1 cellular context compared by ENCODE assay signal in the genomic region with DNA sequence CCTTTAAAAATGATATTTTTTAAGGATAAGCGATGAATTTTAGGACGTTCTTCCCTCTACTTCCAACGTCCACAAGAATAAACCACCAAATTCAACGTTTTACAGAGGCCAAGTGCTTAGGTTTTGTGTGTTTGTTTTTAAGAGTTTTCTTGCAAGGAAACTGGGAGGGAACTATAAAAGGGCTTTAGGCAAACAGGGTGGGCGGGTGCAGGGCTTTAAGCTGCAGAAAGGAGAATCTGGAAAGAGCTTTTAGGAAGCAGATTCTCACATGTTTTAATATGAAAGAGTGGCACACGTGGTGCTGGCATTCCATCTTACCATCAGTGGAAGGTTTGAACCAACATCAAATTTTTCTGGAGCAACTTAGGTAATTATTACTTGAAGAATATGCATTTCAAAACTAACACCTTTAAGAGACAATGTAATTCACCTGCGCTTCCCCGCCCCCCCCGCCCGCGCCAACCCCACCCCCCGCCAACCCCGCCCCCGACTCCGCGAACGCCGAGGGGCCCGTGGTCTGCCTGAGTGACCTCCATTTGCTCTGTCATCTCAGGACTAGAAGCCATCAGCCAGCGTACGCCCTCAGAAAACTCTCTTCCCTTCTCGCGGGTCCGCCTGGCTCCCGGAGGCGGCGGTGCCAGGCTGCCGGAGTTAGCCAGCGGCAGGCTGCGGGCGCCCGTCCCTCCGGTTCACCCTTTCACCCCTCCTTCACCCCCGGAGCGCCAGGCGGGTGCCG.
TF ChIP-seq lines count a peak whose summit lies in the region.

No MANE protein-coding gene starts in this region.

TF ChIP-seq in HepG2, 621 proteins besides CTCF, POLR2A, EP300 and RAD21 (continued from another document):
- TF ChIP-seq, protein P1, sequence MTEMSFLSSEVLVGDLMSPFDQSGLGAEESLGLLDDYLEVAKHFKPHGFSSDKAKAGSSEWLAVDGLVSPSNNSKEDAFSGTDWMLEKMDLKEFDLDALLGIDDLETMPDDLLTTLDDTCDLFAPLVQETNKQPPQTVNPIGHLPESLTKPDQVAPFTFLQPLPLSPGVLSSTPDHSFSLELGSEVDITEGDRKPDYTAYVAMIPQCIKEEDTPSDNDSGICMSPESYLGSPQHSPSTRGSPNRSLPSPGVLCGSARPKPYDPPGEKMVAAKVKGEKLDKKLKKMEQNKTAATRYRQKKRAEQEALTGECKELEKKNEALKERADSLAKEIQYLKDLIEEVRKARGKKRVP (CRISPR knock-in tag; IDR thresholded peaks at IDR 0.05): peak in 1 of 2 experiments; percentile 48; a peak in 1 of 4 replicates
- no peak for TF ChIP-seq TCF7L2 (IDR thresholded peaks at IDR 0.05; ENCODE audit: low read depth, low read length)
- TF ChIP-seq ZBTB38 (CRISPR knock-in tag; IDR thresholded peaks at IDR 0.05): no peak
- TF ChIP-seq HNRNPL (IDR thresholded peaks at IDR 0.05; ENCODE audit: low read depth, low read length): peak; percentile 84; the same call in 1 of the 2 replicates
- 0 out of 2 replicates have a peak, but pooled peaks have one; percentile 7 for TF ChIP-seq MYC (CRISPR knock-in tag; IDR thresholded peaks at IDR 0.05; ENCODE audit: borderline replicate concordance)
- TF ChIP-seq, protein P2, sequence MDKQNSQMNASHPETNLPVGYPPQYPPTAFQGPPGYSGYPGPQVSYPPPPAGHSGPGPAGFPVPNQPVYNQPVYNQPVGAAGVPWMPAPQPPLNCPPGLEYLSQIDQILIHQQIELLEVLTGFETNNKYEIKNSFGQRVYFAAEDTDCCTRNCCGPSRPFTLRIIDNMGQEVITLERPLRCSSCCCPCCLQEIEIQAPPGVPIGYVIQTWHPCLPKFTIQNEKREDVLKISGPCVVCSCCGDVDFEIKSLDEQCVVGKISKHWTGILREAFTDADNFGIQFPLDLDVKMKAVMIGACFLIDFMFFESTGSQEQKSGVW (CRISPR knock-in tag; IDR thresholded peaks at IDR 0.05; ENCODE audit: borderline replicate concordance): 0 out of 2 replicates have a peak, but pooled peaks have one; percentile 57
- TF ChIP-seq NR2C2 (CRISPR knock-in tag; IDR thresholded peaks at IDR 0.05; ENCODE audit: borderline replicate concordance): 0 out of 2 replicates have a peak, but pooled peaks have one; percentile 10
- TF ChIP-seq, protein P3, sequence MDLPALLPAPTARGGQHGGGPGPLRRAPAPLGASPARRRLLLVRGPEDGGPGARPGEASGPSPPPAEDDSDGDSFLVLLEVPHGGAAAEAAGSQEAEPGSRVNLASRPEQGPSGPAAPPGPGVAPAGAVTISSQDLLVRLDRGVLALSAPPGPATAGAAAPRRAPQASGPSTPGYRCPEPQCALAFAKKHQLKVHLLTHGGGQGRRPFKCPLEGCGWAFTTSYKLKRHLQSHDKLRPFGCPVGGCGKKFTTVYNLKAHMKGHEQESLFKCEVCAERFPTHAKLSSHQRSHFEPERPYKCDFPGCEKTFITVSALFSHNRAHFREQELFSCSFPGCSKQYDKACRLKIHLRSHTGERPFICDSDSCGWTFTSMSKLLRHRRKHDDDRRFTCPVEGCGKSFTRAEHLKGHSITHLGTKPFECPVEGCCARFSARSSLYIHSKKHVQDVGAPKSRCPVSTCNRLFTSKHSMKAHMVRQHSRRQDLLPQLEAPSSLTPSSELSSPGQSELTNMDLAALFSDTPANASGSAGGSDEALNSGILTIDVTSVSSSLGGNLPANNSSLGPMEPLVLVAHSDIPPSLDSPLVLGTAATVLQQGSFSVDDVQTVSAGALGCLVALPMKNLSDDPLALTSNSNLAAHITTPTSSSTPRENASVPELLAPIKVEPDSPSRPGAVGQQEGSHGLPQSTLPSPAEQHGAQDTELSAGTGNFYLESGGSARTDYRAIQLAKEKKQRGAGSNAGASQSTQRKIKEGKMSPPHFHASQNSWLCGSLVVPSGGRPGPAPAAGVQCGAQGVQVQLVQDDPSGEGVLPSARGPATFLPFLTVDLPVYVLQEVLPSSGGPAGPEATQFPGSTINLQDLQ (CRISPR knock-in tag; IDR thresholded peaks at IDR 0.05): peak; percentile 17; the same call in 1 of the 2 replicates
- no peak for TF ChIP-seq ZNF224 (CRISPR knock-in tag; IDR thresholded peaks at IDR 0.05)
- TF ChIP-seq ERF (CRISPR knock-in tag; IDR thresholded peaks at IDR 0.05): no peak
- 0 out of 2 replicates have a peak, but pooled peaks have one; percentile 49 for TF ChIP-seq ZNF709 (CRISPR knock-in tag; IDR thresholded peaks at IDR 0.05)
- TF ChIP-seq KDM4B (CRISPR knock-in tag; IDR thresholded peaks at IDR 0.05): no peak
- peak; percentile 48; the same call in 1 of the 2 replicates for TF ChIP-seq ZNF292 (CRISPR knock-in tag; IDR thresholded peaks at IDR 0.05; ENCODE audit: borderline replicate concordance, low read depth)
- 0 out of 2 replicates have a peak, but pooled peaks have one; percentile 14 for TF ChIP-seq NCOA2 (CRISPR knock-in tag; IDR thresholded peaks at IDR 0.05)
- 0 out of 2 replicates have a peak, but pooled peaks have one; percentile 58 for TF ChIP-seq RXRA (CRISPR knock-in tag; IDR thresholded peaks at IDR 0.05)
- 0 out of 2 replicates have a peak, but pooled peaks have one; percentile 12 for TF ChIP-seq KMT2A (CRISPR knock-in tag; IDR thresholded peaks at IDR 0.05)
- TF ChIP-seq, protein P4, sequence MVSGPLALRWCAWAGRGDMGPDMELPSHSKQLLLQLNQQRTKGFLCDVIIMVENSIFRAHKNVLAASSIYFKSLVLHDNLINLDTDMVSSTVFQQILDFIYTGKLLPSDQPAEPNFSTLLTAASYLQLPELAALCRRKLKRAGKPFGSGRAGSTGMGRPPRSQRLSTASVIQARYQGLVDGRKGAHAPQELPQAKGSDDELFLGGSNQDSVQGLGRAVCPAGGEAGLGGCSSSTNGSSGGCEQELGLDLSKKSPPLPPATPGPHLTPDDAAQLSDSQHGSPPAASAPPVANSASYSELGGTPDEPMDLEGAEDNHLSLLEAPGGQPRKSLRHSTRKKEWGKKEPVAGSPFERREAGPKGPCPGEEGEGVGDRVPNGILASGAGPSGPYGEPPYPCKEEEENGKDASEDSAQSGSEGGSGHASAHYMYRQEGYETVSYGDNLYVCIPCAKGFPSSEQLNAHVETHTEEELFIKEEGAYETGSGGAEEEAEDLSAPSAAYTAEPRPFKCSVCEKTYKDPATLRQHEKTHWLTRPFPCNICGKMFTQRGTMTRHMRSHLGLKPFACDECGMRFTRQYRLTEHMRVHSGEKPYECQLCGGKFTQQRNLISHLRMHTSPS (CRISPR knock-in tag; IDR thresholded peaks at IDR 0.05; ENCODE audit: low read depth): 0 out of 2 replicates have a peak, but pooled peaks have one; percentile 63
- no peak for TF ChIP-seq HNRNPLL (IDR thresholded peaks at IDR 0.05; ENCODE audit: low read depth, low read length, poor library complexity, severe bottlenecking)
- TF ChIP-seq ZNF816 (CRISPR knock-in tag; IDR thresholded peaks at IDR 0.05; ENCODE audit: borderline replicate concordance): 0 out of 2 replicates have a peak, but pooled peaks have one; percentile 4
- 0 out of 2 replicates have a peak, but pooled peaks have one; percentile 8 for TF ChIP-seq MEIS1 (CRISPR knock-in tag; IDR thresholded peaks at IDR 0.05; ENCODE audit: borderline replicate concordance)
- TF ChIP-seq MXD4 (CRISPR knock-in tag; IDR thresholded peaks at IDR 0.05): 0 out of 2 replicates have a peak, but pooled peaks have one; percentile 1
- no peak for TF ChIP-seq SIX1 (CRISPR knock-in tag; IDR thresholded peaks at IDR 0.05; ENCODE audit: borderline replicate concordance)
TF ChIP-seq in HepG2: peak in this region for 16.
